Comparison of ENCODE assay signal across 10 cellular contexts in the genomic region with DNA sequence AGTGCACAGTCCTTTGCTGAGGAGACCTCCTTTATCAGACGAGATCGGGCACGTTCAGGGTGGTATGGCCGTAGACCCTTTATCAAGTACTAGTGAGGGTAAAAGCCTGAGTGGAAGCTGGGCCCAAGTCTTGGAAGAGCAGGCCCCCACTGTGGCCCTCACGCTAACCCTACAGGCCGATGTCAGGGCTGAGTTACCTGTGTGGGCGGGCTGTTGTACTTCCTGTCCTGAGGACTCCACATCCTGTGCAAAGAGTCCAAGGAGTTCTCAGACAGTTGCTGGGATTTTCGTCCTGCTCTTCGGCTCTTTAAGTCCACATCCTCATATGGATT. TPM values are rescaled to one million over a fixed set of nuclear protein-coding genes. Genes with fewer than 3 reads are reported as not detected.
DNase-seq lines count a peak whose midpoint lies in the region; ATAC-seq and TF ChIP-seq lines count a peak whose summit lies in the region.
"Had no signal": no experiment of that assay in that cellular context is flagged by ENCODE, and none has a peak within 500 bp of the region (broad histone marks: within the 10 kb centered on the region; RNA-seq: fewer than 3 reads in every experiment).

No MANE protein-coding gene starts in this region.

- 45% methylated on average over 9 of the region's 9 CpGs for WGBS in smooth muscle cell (ENCODE audit: low lambda C conversion rate)

- H3K79me2 ChIP-seq in SU-DHL-6 (ENCODE audit: insufficient read depth, low read length): no peaks in the 10 kb centered on the region
- H3K79me2 ChIP-seq in smooth muscle cell (ENCODE audit: low read depth): peaks cover 15% of the 10 kb centered on the region

- ATAC-seq in left lung (no peak), HG02678 (IDR thresholded peaks at IDR 0.05; ENCODE audit: unreplicated experiment) (no peak)

- no peak for TF ChIP-seq POLR2A in erythroblast (IDR thresholded peaks at IDR 0.05; ENCODE audit: low read length)

- no peaks in the 10 kb centered on the region for H3K36me3 ChIP-seq in SU-DHL-6 (ENCODE audit: low read length)
- peaks cover 0 to 20% of the 10 kb centered on the region in 2 donors for H3K36me3 ChIP-seq in left lung
- H3K36me3 ChIP-seq in smooth muscle cell (ENCODE audit: low read depth): no peaks in the 10 kb centered on the region

- peak overlapping the region; percentile 23 for H2AFZ ChIP-seq in SU-DHL-6 (ENCODE audit: low read depth, low read length, severe bottlenecking)
- no peak overlapping the region for H2AFZ ChIP-seq in smooth muscle cell (ENCODE audit: low read depth)

- H3K9me3 ChIP-seq in SU-DHL-6 (ENCODE audit: insufficient read depth, low read length) (no peaks in the 10 kb centered on the region), left lung (no peaks in the 10 kb centered on the region), smooth muscle cell (replicated peaks; ENCODE audit: low read depth) (no peaks in the 10 kb centered on the region)

- H3K4me3 ChIP-seq in SU-DHL-6 (ENCODE audit: insufficient read depth, low read length, poor library complexity, severe bottlenecking): no peak overlapping the region
- no peak overlapping the region for H3K4me3 ChIP-seq in left lung
- no peak overlapping the region for H3K4me3 ChIP-seq in smooth muscle cell

- H3K9ac ChIP-seq in SU-DHL-6 (ENCODE audit: low read length) (no peak overlapping the region), smooth muscle cell (ENCODE audit: low read depth) (no peak overlapping the region)

- peaks cover 55 to 68% of the 10 kb centered on the region in 2 donors for H3K4me1 ChIP-seq in left lung
- peaks cover 48% of the 10 kb centered on the region for H3K4me1 ChIP-seq in smooth muscle cell (ENCODE audit: low read depth)

- H3F3A ChIP-seq in SU-DHL-6 (ENCODE audit: insufficient read depth) (no peaks in the 10 kb centered on the region), smooth muscle cell (ENCODE audit: low read depth) (peaks cover 36% of the 10 kb centered on the region)

- H3K27ac ChIP-seq in SU-DHL-6 (ENCODE audit: low read depth, low read length) (no peak overlapping the region), left lung (peak overlapping the region; percentile 42 to 78), smooth muscle cell (ENCODE audit: low read depth) (peak overlapping the region; percentile 86)
- H3K27ac ChIP-seq: HL-60 had no signal

- H4K20me1 ChIP-seq in SU-DHL-6 (ENCODE audit: low read depth, low read length): no peaks in the 10 kb centered on the region
- H4K20me1 ChIP-seq in smooth muscle cell (ENCODE audit: low read depth): peaks cover 26% of the 10 kb centered on the region

- H3K27me3 ChIP-seq in SU-DHL-6 (ENCODE audit: low read length) (no peaks in the 10 kb centered on the region), left lung (no peaks in the 10 kb centered on the region), smooth muscle cell (ENCODE audit: low read depth) (no peaks in the 10 kb centered on the region)

- H3K4me2 ChIP-seq in SU-DHL-6 (ENCODE audit: low read depth, low read length, poor library complexity, severe bottlenecking): no peak overlapping the region
- peak overlapping the region; percentile 69 for H3K4me2 ChIP-seq in smooth muscle cell

- CTCF ChIA-PET in GM10248 (lab: Yijun Ruan, JAX): interaction anchor here (2.9 kb wide), 1 partner anchor 9 kb away, joined by 9 read pairs; no protein-coding TSS in a partner anchor

- H3K9me2 ChIP-seq in SU-DHL-6 (replicated peaks; ENCODE audit: insufficient read depth, low read length): no peaks in the 10 kb centered on the region

- POLR2A ChIA-PET in GM10248 (lab: Yijun Ruan, JAX): no interaction called here

- DNase-seq in GM10248 (ENCODE audit: extremely low spot score) (peak; percentile 43), left lung (no peak), smooth muscle cell (lab: John Stamatoyannopoulos, UW; ENCODE audit: unreplicated experiment) (no peak), erythroblast (lab: John Stamatoyannopoulos, UW) (no peak)
- no peak for DNase-seq in stimulated activated CD4-positive, alpha-beta T cell treated with anti-CD3 and anti-CD28 coated beads, Interleukin-15, amount 100 ng/mL, for 24 hours
- no peak for DNase-seq in stimulated activated CD4-positive, alpha-beta T cell treated with anti-CD3 and anti-CD28 coated beads, Interleukin-2, amount 100 ng/mL, for 24 hours
- DNase-seq: CD4-positive, alpha-beta T cell had no signal

- intact Hi-C loops in left lung (cut with DNase I): no loop called here

- TF ChIP-seq CTCF in GM10248 (IDR thresholded peaks at IDR 0.05; ENCODE audit: control extremely low read depth, extremely low read depth, low read depth, missing control alignments) (no peak), SU-DHL-6 (IDR thresholded peaks at IDR 0.05; ENCODE audit: insufficient read depth, low read length, poor library complexity, severe bottlenecking) (no peak), left lung (IDR thresholded peaks at IDR 0.05) (no peak), smooth muscle cell (IDR thresholded peaks at IDR 0.05; ENCODE audit: borderline replicate concordance, insufficient read depth, poor library complexity, severe bottlenecking) (no peak)

RNA-seq across cellular contexts. Expression of a gene that starts 34.9 kb away (rescaled TPM):
- 100 to 1,000 TPM; 724 to 741 TPM for total RNA-seq in left lung
- 731 and 1,140 TPM in 2 replicates for total RNA-seq in smooth muscle cell
- polyA plus RNA-seq in smooth muscle cell: 817 and 878 TPM in 2 replicates

RNA-seq across cellular contexts. Expression of a gene that starts 35.0 kb away (rescaled TPM):
- total RNA-seq in left lung (10 to 100 TPM in 1 of 2 donors, 1 to 10 TPM in 1; 7.3 to 14.3 TPM), smooth muscle cell (5.8 and 7.1 TPM in 2 replicates)
- polyA plus RNA-seq in smooth muscle cell: 0.24 and 0.93 TPM in 2 replicates
